12 cellular contexts compared by ENCODE assay signal in the genomic region with DNA sequence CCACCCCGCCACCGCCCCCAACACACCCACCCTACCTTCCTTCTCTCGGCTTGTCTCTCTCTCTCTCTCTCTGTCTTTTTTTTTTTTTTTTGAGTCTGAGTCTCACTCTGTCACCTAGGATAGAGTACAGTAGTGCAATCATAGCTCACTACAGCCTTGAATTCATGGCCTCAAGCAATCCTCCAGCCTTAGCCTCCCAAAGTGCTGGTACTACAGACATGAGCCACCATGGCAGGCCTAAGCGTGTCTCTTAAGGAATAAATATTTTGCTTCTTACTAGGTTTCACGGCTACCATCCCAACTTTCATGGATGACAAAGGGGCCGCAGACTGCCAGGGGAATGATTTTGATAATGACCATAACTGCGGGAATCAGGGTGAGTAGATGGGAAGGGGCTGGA. TPM values are rescaled to one million over a fixed set of nuclear protein-coding genes. Genes with fewer than 3 reads are reported as not detected.
"Had no signal": no experiment of that assay in that cellular context is flagged by ENCODE, and none has a peak within 500 bp of the region (broad histone marks: within the 10 kb centered on the region; RNA-seq: fewer than 3 reads in every experiment).

No MANE protein-coding gene starts in this region.

- H3K27ac Mint-ChIP-seq: HFFc6 had no signal

- H2AFZ ChIP-seq: GM23248 had no signal

- H3K4me3 ChIP-seq: GM23248, HAP-1, K562 had no signal

- FAIRE-seq: HTR-8/SVneo, K562 had no signal

- H3K9ac ChIP-seq: GM23248 had no signal

- H3K27ac ChIP-seq: GM23248 had no signal

- H3K9me3 Mint-ChIP-seq: HFFc6 had no signal

- H3K36me3 ChIP-seq: HAP-1 had no signal

- H3K9me3 ChIP-seq: HAP-1 had no signal

- ATAC-seq: HCT116, K562 had no signal

- H3K4me3 Mint-ChIP-seq: HFFc6 had no signal

- H3K4me1 ChIP-seq: HAP-1 had no signal

- DNase-seq: GM23248, GOT3, H7, HFFc6, IMR-90, KG1 had no signal

RNA-seq across cellular contexts. Expression of a gene that starts 55.8 kb away (rescaled TPM):
- total RNA-seq: GM23248, H4, H7, HFFc6, HT-29, IMR-90 had no signal
